ENCODE assay signal across 29 cellular contexts in genomic region chr15:51973220-51973619, GRCh38. TPM values are rescaled to one million over a fixed set of nuclear protein-coding genes. Genes with fewer than 3 reads are reported as not detected.
A peak's percentile ranks its signal among the peaks of the same experiment; 100 is the strongest.
DNase-seq lines count a peak whose midpoint lies in the region; ATAC-seq and TF ChIP-seq lines count a peak whose summit lies in the region.
"Had no signal": no experiment of that assay in that cellular context is flagged by ENCODE, and none has a peak within 500 bp of the region (broad histone marks: within the 10 kb centered on the region; RNA-seq: fewer than 3 reads in every experiment).

No MANE protein-coding gene starts in this region.

- peaks cover 22% of the 10 kb centered on the region for H3K36me3 Mint-ChIP-seq in activated T-cell treated with anti-CD3 and anti-CD28 coated beads, Interleukin-2, amount 50 U/mL, for 24 hours (ENCODE audit: low read depth)
- H3K36me3 Mint-ChIP-seq in endodermal cell (ENCODE audit: low read depth) (peaks cover 11% of the 10 kb centered on the region), progenitor cell of endocrine pancreas (ENCODE audit: insufficient read depth) (no peaks in the 10 kb centered on the region)

- H2AFZ ChIP-seq in Loucy (ENCODE audit: low read length): no peak overlapping the region

- no peaks in the 10 kb centered on the region for H3K9me3 Mint-ChIP-seq in activated T-cell treated with anti-CD3 and anti-CD28 coated beads, Interleukin-2, amount 50 U/mL, for 24 hours
- H3K9me3 Mint-ChIP-seq in endodermal cell (no peaks in the 10 kb centered on the region), progenitor cell of endocrine pancreas (ENCODE audit: low read depth) (no peaks in the 10 kb centered on the region)
- H3K9me3 Mint-ChIP-seq: activated CD8-positive, alpha-beta T cell treated with anti-CD3 and anti-CD28 coated beads for 36 hours; CD4-positive, alpha-beta T cell; stimulated activated naive B cell treated with anti-CD40 and anti-IgM and Interleukin-4, amounts not matched to agents 10 μg/mL and 1 μg/mL and 100 μg/mL, for 72 hours had no signal

- no peaks in the 10 kb centered on the region for H3K9me3 ChIP-seq in Loucy (ENCODE audit: insufficient read depth, low read depth, low read length)
- H3K9me3 ChIP-seq in endodermal cell (ENCODE audit: control insufficient read depth, low read length): peaks cover 6% of the 10 kb centered on the region
- H3K9me3 ChIP-seq: lower lobe of right lung, mucosa of descending colon, sigmoid colon had no signal

- H3K9ac ChIP-seq in Loucy (ENCODE audit: low read depth, low read length, poor library complexity, severe bottlenecking) (no peak overlapping the region), endodermal cell (ENCODE audit: extremely low read depth, low read length, poor library complexity, severe bottlenecking) (no peak overlapping the region)
- H3K9ac ChIP-seq: KMS-11 had no signal

- no peaks in the 10 kb centered on the region for H3K36me3 ChIP-seq in Loucy (ENCODE audit: insufficient read depth, low read length)
- no peaks in the 10 kb centered on the region for H3K36me3 ChIP-seq in endodermal cell (ENCODE audit: control insufficient read depth, insufficient read depth, low read length)
- H3K36me3 ChIP-seq: breast epithelium, sigmoid colon, suprapubic skin had no signal

- no peaks in the 10 kb centered on the region for H3K9me2 ChIP-seq in Loucy (replicated peaks; ENCODE audit: low read depth, low read length)

- H3K4me3 ChIP-seq in Loucy (ENCODE audit: low read length, poor library complexity, severe bottlenecking) (peak overlapping the region; percentile 9), endodermal cell (ENCODE audit: low read length) (no peak overlapping the region)
- H3K4me3 ChIP-seq: breast epithelium, lower lobe of right lung, mucosa of descending colon, sigmoid colon, SK-N-MC, suprapubic skin had no signal

- peaks cover 11% of the 10 kb centered on the region for H3K4me1 ChIP-seq in Loucy (ENCODE audit: insufficient read depth, low read length, poor library complexity, severe bottlenecking)
- peaks cover 2% of the 10 kb centered on the region for H3K4me1 ChIP-seq in endodermal cell (ENCODE audit: control insufficient read depth, insufficient read depth, low read length)

- H3K27ac Mint-ChIP-seq in activated T-cell treated with anti-CD3 and anti-CD28 coated beads, Interleukin-2, amount 50 U/mL, for 24 hours: peak overlapping the region; percentile 14
- H3K27ac Mint-ChIP-seq in endodermal cell (no peak overlapping the region), progenitor cell of endocrine pancreas (no peak overlapping the region)
- H3K27ac Mint-ChIP-seq: activated CD8-positive, alpha-beta T cell treated with anti-CD3 and anti-CD28 coated beads for 36 hours; CD4-positive, alpha-beta T cell; stimulated activated naive B cell treated with anti-CD40 and anti-IgM and Interleukin-4, amounts not matched to agents 10 μg/mL and 1 μg/mL and 100 μg/mL, for 72 hours had no signal

- peaks cover 12% of the 10 kb centered on the region for H4K20me1 ChIP-seq in Loucy (ENCODE audit: insufficient read depth, low read length, poor library complexity, severe bottlenecking)

- H3K27me3 ChIP-seq in Loucy (ENCODE audit: insufficient read depth, low read length, poor library complexity, severe bottlenecking) (no peaks in the 10 kb centered on the region), endodermal cell (ENCODE audit: control insufficient read depth, insufficient read depth, low read length, poor library complexity, severe bottlenecking) (no peaks in the 10 kb centered on the region)
- H3K27me3 ChIP-seq: breast epithelium, sigmoid colon, suprapubic skin had no signal

- peak overlapping the region; percentile 40 for H3K4me2 ChIP-seq in Loucy (ENCODE audit: low read depth, low read length, poor library complexity, severe bottlenecking)
- H3K4me2 ChIP-seq: KMS-11 had no signal

- peaks cover 39% of the 10 kb centered on the region for H3K79me2 ChIP-seq in Loucy (ENCODE audit: insufficient read depth, low read length)

- peak overlapping the region; percentile 38 for H3K4me3 Mint-ChIP-seq in activated T-cell treated with anti-CD3 and anti-CD28 coated beads, Interleukin-2, amount 50 U/mL, for 24 hours
- H3K4me3 Mint-ChIP-seq in endodermal cell (peak overlapping the region; percentile 97), progenitor cell of endocrine pancreas (ENCODE audit: low read depth) (peak overlapping the region; percentile 46)
- H3K4me3 Mint-ChIP-seq: activated CD8-positive, alpha-beta T cell treated with anti-CD3 and anti-CD28 coated beads for 36 hours; CD4-positive, alpha-beta T cell; stimulated activated naive B cell treated with anti-CD40 and anti-IgM and Interleukin-4, amounts not matched to agents 10 μg/mL and 1 μg/mL and 100 μg/mL, for 72 hours had no signal

- no peaks in the 10 kb centered on the region for H3F3A ChIP-seq in Loucy (ENCODE audit: low read depth)

- peaks cover 2% of the 10 kb centered on the region for H3K27me3 Mint-ChIP-seq in activated T-cell treated with anti-CD3 and anti-CD28 coated beads, Interleukin-2, amount 50 U/mL, for 24 hours
- H3K27me3 Mint-ChIP-seq in endodermal cell (ENCODE audit: insufficient read depth) (no peaks in the 10 kb centered on the region), progenitor cell of endocrine pancreas (no peaks in the 10 kb centered on the region)
- H3K27me3 Mint-ChIP-seq: CD4-positive, alpha-beta T cell; stimulated activated naive B cell treated with anti-CD40 and anti-IgM and Interleukin-4, amounts not matched to agents 10 μg/mL and 1 μg/mL and 100 μg/mL, for 72 hours had no signal

- no peak for DNase-seq in activated T-cell treated with anti-CD3 and anti-CD28 coated beads, Interleukin-2, amount 50 U/mL, for 24 hours
- DNase-seq in activated T-cell treated with anti-CD3 and anti-CD28 coated beads for 4 hours (no peak), endodermal cell (no peak), progenitor cell of endocrine pancreas (ENCODE audit: low spot score, unreplicated experiment) (no peak), DMS153 treated with DMSO at 0.1 percent for 48 hours (lab: John Stamatoyannopoulos, UW; ENCODE audit: unreplicated experiment) (no peak), NCI-H2171 (lab: John Stamatoyannopoulos, UW) (no peak)
- DNase-seq: 8988T; activated CD8-positive, alpha-beta T cell treated with anti-CD3 and anti-CD28 coated beads for 36 hours; activated effector memory CD4-positive, alpha-beta T cell treated with anti-CD3 and anti-CD28 coated beads, Interleukin-2, amount 50 U/mL, for 16 hours; amniotic stem cell; CD4-positive, alpha-beta T cell; DMS153; effector memory CD4-positive, alpha-beta T cell; HCEC 1CT; head of caudate nucleus; lower lobe of right lung; mucosa of descending colon; NCI-H1436 treated with DMSO at 0.1 percent for 48 hours; NCI-H748 treated with DMSO at 0.1 percent for 48 hours; RPMI8226; sigmoid colon; stimulated activated CD4-positive, alpha-beta T cell treated with anti-CD3 and anti-CD28 coated beads, Interleukin-4, amount 100 ng/mL, for 4 hours; stimulated activated naive B cell treated with anti-CD40 and anti-IgM and Interleukin-4, amounts not matched to agents 10 μg/mL and 1 μg/mL and 100 μg/mL, for 72 hours had no signal

- 77 to 79% methylated on average over 5 of the region's 5 CpGs for whole genome bisulfite sequencing in endodermal cell (ENCODE audit: insufficient coverage in 1 of 2, insufficient read length in 1 of 2), 2 experiments

- ATAC-seq in HG02970 (IDR thresholded peaks at IDR 0.05; ENCODE audit: low FRiP score, unreplicated experiment): no peak
- ATAC-seq: activated CD8-positive, alpha-beta T cell treated with anti-CD3 and anti-CD28 coated beads for 36 hours; lower lobe of right lung; mucosa of descending colon; stimulated activated naive B cell treated with anti-CD40 and anti-IgM and Interleukin-4, amounts not matched to agents 10 μg/mL and 1 μg/mL and 100 μg/mL, for 72 hours had no signal

- no peak overlapping the region for H3K27ac ChIP-seq in endodermal cell (ENCODE audit: low read depth, low read length)
- H3K27ac ChIP-seq: breast epithelium, KMS-11, lower lobe of right lung, sigmoid colon, SK-N-MC, suprapubic skin had no signal

- TF ChIP-seq CTCF in Loucy (conservative IDR thresholded peaks at IDR 0.05; ENCODE audit: low read length) (no peak), endodermal cell (conservative IDR thresholded peaks at IDR 0.05) (no peak), progenitor cell of endocrine pancreas (IDR thresholded peaks at IDR 0.05; ENCODE audit: unreplicated experiment) (no peak)

- H3K4me1 Mint-ChIP-seq in activated T-cell treated with anti-CD3 and anti-CD28 coated beads, Interleukin-2, amount 50 U/mL, for 24 hours (ENCODE audit: low read depth): peaks cover 26% of the 10 kb centered on the region
- H3K4me1 Mint-ChIP-seq in endodermal cell (peaks cover 12% of the 10 kb centered on the region), progenitor cell of endocrine pancreas (ENCODE audit: low read depth) (peaks cover 15% of the 10 kb centered on the region)

RNA-seq across cellular contexts. Expression of gene LEO1, which starts 1.6 kb away (rescaled TPM):
- total RNA-seq in endodermal cell: 10 to 100 TPM; 25.6 to 26.5 TPM
- polyA plus RNA-seq in endodermal cell (2013, experiment 1 of 2): 27.2 TPM
- polyA plus RNA-seq in endodermal cell (2013, experiment 2 of 2): 31.1 TPM
- total RNA-seq in progenitor cell of endocrine pancreas: 24.7 and 25.7 TPM in 2 replicates

RNA-seq across cellular contexts. Expression of gene MAPK6, which starts 45.8 kb away (rescaled TPM):
- 10 to 100 TPM; 80.2 to 81.6 TPM for total RNA-seq in endodermal cell
- 81.4 TPM for polyA plus RNA-seq in endodermal cell (2013, experiment 1 of 2)
- polyA plus RNA-seq in endodermal cell (2013, experiment 2 of 2): 81.6 TPM
- 79.4 and 91.7 TPM in 2 replicates for total RNA-seq in progenitor cell of endocrine pancreas

Comparison
In these comparisons a context has a peak if more than half of its experiments do, and no peak if none do; other contexts are left out.
1. H3K4me3 Mint-ChIP-seq: peak in every context shown above with its lines; median percentile 97 in endodermal cell; 46 in progenitor cell of endocrine pancreas; 38 in activated T-cell treated with anti-CD3 and anti-CD28 coated beads, Interleukin-2, amount 50 U/mL, for 24 hours.